ENCODE assay signal across 1 cellular context in the genomic region with DNA sequence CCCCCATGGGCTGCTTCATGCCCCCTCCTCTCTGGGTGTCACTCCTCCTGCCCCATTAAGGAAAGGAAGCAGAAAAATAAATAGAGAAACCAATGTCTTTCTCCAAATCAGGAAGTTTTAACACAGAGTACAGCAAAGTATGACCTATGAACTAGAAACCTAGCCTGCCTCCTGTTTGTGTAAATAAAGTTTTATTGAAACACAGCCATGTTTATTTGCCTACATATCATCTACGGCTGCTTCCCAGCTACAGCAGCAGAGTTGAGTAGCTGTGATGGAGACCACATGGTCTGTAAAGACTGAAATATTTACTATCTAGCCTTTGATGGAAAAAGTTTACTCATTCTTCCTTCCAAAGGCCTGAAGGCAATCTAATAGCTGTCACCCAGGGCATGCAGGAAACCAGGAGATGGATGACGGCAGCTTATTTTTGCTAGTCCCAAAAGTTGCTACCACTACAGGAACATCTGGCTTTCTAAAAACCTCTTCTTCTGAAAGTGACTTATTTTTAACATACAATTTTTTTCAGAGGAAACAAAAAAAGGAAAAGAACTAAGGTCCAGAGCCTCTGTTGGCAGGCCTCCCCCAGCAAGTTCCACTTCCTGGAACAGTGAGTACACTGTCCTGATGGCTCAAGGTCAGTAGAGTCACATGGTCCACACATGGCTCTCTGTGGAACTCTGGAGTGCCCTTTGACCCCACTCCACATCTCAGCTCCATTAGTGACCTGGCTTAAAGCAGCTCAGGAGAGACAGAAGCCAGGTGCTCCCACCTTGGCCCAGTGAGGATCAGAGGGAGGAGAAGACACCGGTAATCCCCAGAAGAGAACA.
TF ChIP-seq lines count a peak whose summit lies in the region.

No MANE protein-coding gene starts in this region.

TF ChIP-seq in HepG2, 621 proteins besides CTCF, POLR2A, EP300 and RAD21 (continued from another document and continues in another):
- TF ChIP-seq, protein P1, sequence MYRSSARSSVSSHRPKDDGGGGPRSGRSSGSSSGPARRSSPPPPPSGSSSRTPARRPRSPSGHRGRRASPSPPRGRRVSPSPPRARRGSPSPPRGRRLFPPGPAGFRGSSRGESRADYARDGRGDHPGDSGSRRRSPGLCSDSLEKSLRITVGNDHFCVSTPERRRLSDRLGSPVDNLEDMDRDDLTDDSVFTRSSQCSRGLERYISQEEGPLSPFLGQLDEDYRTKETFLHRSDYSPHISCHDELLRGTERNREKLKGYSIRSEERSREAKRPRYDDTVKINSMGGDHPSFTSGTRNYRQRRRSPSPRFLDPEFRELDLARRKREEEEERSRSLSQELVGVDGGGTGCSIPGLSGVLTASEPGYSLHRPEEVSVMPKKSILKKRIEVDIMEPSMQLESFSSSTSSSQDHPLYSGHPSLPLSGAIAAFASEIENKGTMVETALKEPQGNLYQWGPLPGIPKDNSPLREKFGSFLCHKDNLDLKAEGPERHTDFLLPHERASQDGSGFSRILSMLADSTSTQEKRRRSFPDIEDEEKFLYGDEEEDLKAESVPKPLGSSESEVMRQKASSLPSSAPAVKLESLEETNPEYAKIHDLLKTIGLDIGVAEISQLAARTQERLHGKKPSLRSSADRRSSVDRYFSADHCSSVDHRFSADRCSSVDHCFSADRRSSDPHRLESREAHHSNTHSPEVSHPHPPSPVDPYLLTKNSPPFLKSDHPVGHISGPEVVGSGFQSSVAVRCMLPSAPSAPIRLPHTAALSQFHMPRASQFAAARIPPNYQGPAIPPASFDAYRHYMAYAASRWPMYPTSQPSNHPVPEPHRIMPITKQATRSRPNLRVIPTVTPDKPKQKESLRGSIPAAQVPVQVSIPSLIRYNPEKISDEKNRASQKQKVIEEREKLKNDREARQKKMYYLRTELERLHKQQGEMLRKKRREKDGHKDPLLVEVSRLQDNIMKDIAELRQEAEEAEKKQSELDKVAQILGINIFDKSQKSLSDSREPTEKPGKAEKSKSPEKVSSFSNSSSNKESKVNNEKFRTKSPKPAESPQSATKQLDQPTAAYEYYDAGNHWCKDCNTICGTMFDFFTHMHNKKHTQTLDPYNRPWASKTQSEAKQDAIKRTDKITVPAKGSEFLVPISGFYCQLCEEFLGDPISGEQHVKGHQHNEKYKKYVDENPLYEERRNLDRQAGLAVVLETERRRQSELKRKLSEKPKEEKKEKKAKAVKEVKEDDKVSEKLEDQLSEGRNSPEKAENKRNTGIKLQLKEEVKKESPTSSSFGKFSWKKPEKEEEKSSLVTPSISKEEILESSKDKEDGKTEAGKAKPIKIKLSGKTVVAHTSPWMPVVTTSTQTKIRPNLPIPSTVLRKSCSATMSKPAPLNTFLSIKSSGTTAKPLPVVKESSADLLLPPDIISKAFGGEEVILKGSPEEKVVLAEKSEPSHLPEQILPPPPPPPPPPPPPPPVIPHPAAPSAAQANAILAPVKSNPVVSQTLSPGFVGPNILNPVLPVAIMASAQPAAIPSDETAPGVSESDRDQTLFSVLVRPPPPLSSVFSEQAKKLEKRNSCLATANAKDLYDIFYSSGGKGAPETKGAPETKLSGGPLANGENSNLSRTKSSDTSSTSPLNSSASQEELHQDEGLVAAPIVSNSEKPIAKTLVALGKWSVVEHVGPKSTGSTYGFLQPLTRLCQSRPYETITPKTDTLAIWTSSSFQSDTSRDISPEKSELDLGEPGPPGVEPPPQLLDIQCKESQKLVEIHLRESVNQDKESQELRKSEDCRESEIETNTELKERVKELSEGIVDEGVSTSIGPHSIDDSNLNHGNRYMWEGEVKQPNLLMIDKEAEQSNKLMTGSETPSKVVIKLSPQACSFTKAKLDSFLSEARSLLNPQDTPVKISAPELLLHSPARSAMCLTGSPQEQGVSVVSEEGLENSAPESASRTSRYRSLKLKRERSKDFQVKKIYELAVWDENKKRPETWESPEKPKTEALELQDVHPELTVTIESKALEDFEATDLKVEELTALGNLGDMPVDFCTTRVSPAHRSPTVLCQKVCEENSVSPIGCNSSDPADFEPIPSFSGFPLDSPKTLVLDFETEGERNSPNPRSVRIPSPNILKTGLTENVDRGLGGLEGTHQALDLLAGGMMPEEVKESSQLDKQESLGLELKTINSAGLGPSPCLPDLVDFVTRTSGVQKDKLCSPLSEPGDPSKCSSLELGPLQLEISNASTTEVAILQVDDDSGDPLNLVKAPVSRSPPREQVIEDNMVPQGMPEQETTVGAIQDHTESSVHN (CRISPR knock-in tag; IDR thresholded peaks at IDR 0.05) = no peak
- TF ChIP-seq HOXD1 (CRISPR knock-in tag; IDR thresholded peaks at IDR 0.05) (no peak), ETV5 (CRISPR knock-in tag; IDR thresholded peaks at IDR 0.05; ENCODE audit: borderline replicate concordance) (no peak; the same call in 1 of the 2 replicates), CENPT (CRISPR knock-in tag; IDR thresholded peaks at IDR 0.05; ENCODE audit: low read depth) (no peak), HMGA1 (CRISPR knock-in tag; conservative IDR thresholded peaks at IDR 0.05) (no peak), ZNF180 (CRISPR knock-in tag; IDR thresholded peaks at IDR 0.05; ENCODE audit: borderline replicate concordance, low read depth) (no peak), ZMAT3 (CRISPR knock-in tag; conservative IDR thresholded peaks at IDR 0.05) (no peak), ZNF589 (CRISPR knock-in tag; conservative IDR thresholded peaks at IDR 0.05) (no peak), SMAD1 (CRISPR knock-in tag; IDR thresholded peaks at IDR 0.05; ENCODE audit: borderline replicate concordance, low read depth) (no peak), ZEB1 (IDR thresholded peaks at IDR 0.05; ENCODE audit: insufficient replicate concordance, low read depth) (no peak), ZNF674 (CRISPR knock-in tag; IDR thresholded peaks at IDR 0.05; ENCODE audit: low read depth) (no peak), ZNF484 (CRISPR knock-in tag; IDR thresholded peaks at IDR 0.05; ENCODE audit: borderline replicate concordance, low read depth) (no peak), SP1 (IDR thresholded peaks at IDR 0.05) (no peak), SP1 (CRISPR knock-in tag; IDR thresholded peaks at IDR 0.05) (no peak), STAT5B (CRISPR knock-in tag; IDR thresholded peaks at IDR 0.05) (no peak), ZMYM3 (CRISPR knock-in tag; IDR thresholded peaks at IDR 0.05) (no peak), CCDC6 (CRISPR knock-in tag; IDR thresholded peaks at IDR 0.05) (no peak), MAZ (IDR thresholded peaks at IDR 0.05; ENCODE audit: borderline replicate concordance, low read depth, low read length) (no peak), MAZ (CRISPR knock-in tag; IDR thresholded peaks at IDR 0.05; ENCODE audit: low read depth) (no peak), PAX8 (CRISPR knock-in tag; IDR thresholded peaks at IDR 0.05; ENCODE audit: borderline replicate concordance) (no peak), PHF21A (CRISPR knock-in tag; IDR thresholded peaks at IDR 0.05) (0 out of 2 replicates have a peak, but pooled peaks have one; percentile 21), ZNF337 (CRISPR knock-in tag; IDR thresholded peaks at IDR 0.05; ENCODE audit: borderline replicate concordance, low read depth) (no peak), ZNF766 (CRISPR knock-in tag; IDR thresholded peaks at IDR 0.05; ENCODE audit: borderline replicate concordance) (no peak), GPN1 (CRISPR knock-in tag; IDR thresholded peaks at IDR 0.05; ENCODE audit: borderline replicate concordance) (no peak), SMARCC2 (IDR thresholded peaks at IDR 0.05) (no peak), ZNF776 (CRISPR knock-in tag; IDR thresholded peaks at IDR 0.05) (no peak), KDM6A (CRISPR knock-in tag; IDR thresholded peaks at IDR 0.05; ENCODE audit: low read depth) (0 out of 2 replicates have a peak, but pooled peaks have one; percentile 59), ZNF230 (CRISPR knock-in tag; IDR thresholded peaks at IDR 0.05) (no peak), SALL1 (CRISPR knock-in tag; IDR thresholded peaks at IDR 0.05) (peak; percentile 51), ASH2L (IDR thresholded peaks at IDR 0.05; ENCODE audit: insufficient read length, low read depth, low read length) (peak; percentile 31), ZNF772 (CRISPR knock-in tag; IDR thresholded peaks at IDR 0.05) (no peak), CREB1 (IDR thresholded peaks at IDR 0.05) (no peak), CREB1 (CRISPR knock-in tag; IDR thresholded peaks at IDR 0.05) (no peak), IKZF4 (CRISPR knock-in tag; IDR thresholded peaks at IDR 0.05; ENCODE audit: borderline replicate concordance, low read depth, not compliant biosample characterization) (no peak), RNF2 (conservative IDR thresholded peaks at IDR 0.05; ENCODE audit: low read depth) (no peak), KLF9 (CRISPR knock-in tag; IDR thresholded peaks at IDR 0.05; ENCODE audit: low read depth) (no peak), SP4 (CRISPR knock-in tag; IDR thresholded peaks at IDR 0.05) (no peak), MZF1 (CRISPR knock-in tag; IDR thresholded peaks at IDR 0.05; ENCODE audit: borderline replicate concordance) (no peak), ADNP (CRISPR knock-in tag; IDR thresholded peaks at IDR 0.05) (no peak), KLF16 (CRISPR knock-in tag; IDR thresholded peaks at IDR 0.05) (peak in 1 of 2 experiments; percentile 52; a peak in 1 of 4 replicates), ZNF33A (CRISPR knock-in tag; IDR thresholded peaks at IDR 0.05; ENCODE audit: borderline replicate concordance) (no peak), SMAD3 (CRISPR knock-in tag; IDR thresholded peaks at IDR 0.05) (no peak), RBFOX2 (IDR thresholded peaks at IDR 0.05; ENCODE audit: low read depth, low read length) (no peak), KDM4B (CRISPR knock-in tag; IDR thresholded peaks at IDR 0.05) (peak; percentile 19; the same call in 1 of the 2 replicates)
- TF ChIP-seq, protein P2, sequence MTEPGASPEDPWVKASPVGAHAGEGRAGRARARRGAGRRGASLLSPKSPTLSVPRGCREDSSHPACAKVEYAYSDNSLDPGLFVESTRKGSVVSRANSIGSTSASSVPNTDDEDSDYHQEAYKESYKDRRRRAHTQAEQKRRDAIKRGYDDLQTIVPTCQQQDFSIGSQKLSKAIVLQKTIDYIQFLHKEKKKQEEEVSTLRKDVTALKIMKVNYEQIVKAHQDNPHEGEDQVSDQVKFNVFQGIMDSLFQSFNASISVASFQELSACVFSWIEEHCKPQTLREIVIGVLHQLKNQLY (CRISPR knock-in tag; IDR thresholded peaks at IDR 0.05) = peak; percentile 94
- TF ChIP-seq, protein P3, sequence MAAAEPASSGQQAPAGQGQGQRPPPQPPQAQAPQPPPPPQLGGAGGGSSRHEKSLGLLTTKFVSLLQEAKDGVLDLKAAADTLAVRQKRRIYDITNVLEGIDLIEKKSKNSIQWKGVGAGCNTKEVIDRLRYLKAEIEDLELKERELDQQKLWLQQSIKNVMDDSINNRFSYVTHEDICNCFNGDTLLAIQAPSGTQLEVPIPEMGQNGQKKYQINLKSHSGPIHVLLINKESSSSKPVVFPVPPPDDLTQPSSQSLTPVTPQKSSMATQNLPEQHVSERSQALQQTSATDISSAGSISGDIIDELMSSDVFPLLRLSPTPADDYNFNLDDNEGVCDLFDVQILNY (CRISPR knock-in tag; conservative IDR thresholded peaks at IDR 0.05) = no peak
- TF ChIP-seq, protein P4, sequence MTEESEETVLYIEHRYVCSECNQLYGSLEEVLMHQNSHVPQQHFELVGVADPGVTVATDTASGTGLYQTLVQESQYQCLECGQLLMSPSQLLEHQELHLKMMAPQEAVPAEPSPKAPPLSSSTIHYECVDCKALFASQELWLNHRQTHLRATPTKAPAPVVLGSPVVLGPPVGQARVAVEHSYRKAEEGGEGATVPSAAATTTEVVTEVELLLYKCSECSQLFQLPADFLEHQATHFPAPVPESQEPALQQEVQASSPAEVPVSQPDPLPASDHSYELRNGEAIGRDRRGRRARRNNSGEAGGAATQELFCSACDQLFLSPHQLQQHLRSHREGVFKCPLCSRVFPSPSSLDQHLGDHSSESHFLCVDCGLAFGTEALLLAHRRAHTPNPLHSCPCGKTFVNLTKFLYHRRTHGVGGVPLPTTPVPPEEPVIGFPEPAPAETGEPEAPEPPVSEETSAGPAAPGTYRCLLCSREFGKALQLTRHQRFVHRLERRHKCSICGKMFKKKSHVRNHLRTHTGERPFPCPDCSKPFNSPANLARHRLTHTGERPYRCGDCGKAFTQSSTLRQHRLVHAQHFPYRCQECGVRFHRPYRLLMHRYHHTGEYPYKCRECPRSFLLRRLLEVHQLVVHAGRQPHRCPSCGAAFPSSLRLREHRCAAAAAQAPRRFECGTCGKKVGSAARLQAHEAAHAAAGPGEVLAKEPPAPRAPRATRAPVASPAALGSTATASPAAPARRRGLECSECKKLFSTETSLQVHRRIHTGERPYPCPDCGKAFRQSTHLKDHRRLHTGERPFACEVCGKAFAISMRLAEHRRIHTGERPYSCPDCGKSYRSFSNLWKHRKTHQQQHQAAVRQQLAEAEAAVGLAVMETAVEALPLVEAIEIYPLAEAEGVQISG (CRISPR knock-in tag; IDR thresholded peaks at IDR 0.05) = peak; percentile 43; the same call in 1 of the 2 replicates
- TF ChIP-seq, protein P5, sequence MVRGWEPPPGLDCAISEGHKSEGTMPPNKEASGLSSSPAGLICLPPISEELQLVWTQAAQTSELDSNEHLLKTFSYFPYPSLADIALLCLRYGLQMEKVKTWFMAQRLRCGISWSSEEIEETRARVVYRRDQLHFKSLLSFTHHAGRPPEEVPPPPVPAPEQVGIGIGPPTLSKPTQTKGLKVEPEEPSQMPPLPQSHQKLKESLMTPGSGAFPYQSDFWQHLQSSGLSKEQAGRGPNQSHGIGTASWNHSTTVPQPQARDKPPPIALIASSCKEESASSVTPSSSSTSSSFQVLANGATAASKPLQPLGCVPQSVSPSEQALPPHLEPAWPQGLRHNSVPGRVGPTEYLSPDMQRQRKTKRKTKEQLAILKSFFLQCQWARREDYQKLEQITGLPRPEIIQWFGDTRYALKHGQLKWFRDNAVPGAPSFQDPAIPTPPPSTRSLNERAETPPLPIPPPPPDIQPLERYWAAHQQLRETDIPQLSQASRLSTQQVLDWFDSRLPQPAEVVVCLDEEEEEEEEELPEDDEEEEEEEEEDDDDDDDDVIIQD (CRISPR knock-in tag; IDR thresholded peaks at IDR 0.05; ENCODE audit: low read depth) = peak; percentile 80; the same call in 1 of the 2 replicates
- TF ChIP-seq, protein P6, sequence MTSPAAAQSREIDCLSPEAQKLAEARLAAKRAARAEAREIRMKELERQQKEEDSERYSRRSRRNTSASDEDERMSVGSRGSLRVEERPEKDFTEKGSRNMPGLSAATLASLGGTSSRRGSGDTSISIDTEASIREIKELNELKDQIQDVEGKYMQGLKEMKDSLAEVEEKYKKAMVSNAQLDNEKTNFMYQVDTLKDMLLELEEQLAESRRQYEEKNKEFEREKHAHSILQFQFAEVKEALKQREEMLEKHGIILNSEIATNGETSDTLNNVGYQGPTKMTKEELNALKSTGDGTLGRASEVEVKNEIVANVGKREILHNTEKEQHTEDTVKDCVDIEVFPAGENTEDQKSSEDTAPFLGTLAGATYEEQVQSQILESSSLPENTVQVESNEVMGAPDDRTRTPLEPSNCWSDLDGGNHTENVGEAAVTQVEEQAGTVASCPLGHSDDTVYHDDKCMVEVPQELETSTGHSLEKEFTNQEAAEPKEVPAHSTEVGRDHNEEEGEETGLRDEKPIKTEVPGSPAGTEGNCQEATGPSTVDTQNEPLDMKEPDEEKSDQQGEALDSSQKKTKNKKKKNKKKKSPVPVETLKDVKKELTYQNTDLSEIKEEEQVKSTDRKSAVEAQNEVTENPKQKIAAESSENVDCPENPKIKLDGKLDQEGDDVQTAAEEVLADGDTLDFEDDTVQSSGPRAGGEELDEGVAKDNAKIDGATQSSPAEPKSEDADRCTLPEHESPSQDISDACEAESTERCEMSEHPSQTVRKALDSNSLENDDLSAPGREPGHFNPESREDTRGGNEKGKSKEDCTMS (CRISPR knock-in tag; conservative IDR thresholded peaks at IDR 0.05) = no peak
